Comparison of ENCODE assay signal across 8 cellular contexts in the genomic region with DNA sequence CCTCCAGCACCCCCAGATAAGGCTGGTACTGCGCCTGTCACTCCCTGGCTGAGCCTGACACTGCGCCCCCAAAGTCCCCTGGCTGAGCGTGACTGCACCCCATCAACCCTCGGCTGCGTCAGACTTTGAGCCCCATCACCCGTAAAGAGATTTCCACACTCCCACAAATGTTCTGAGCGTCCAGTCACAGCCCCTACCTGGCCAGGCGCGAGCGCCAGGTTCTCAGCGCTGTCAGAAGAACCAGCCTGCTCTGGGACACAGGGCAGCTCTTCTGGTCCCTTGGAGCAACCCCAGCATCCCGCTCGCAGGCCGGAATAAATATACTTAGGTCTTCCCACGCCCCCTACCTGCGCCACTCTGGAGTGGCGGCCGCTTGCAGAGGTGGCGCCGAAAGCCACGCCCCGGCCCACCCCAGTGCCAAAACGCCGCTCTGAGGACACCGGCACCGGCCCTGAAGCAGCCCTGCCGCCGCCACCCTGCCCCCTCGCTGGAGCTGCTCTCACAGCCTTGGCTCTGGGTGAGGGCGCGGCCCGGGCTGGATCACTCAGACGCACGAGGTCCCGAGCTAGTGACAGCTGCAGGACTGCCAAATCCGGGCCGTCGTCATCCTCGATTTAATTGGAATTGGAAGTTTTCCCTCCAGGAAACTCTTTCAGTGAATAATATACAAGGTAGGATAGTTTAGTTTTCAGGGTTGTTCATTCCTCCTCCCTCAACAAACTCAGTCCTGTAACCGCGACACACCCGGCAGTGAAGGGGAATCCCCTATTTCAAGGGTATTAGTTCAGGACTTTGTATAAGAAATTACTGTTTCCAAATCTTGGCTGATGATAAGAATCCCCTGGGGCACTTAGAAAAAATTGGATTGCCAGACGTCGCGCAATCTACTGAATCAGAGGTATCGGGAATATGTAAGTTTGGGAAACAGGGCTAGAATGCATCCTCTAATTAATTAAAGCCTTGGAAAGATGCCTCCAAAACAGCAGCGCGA. TPM values are rescaled to one million over a fixed set of nuclear protein-coding genes. Genes with fewer than 3 reads are reported as not detected.
DNase-seq lines count a peak whose midpoint lies in the region; ATAC-seq and TF ChIP-seq lines count a peak whose summit lies in the region.

No MANE protein-coding gene starts in this region.

- no peaks in the 10 kb centered on the region for H3K9me2 ChIP-seq in SK-N-SH

- no peaks in the 10 kb centered on the region for H3K9me3 ChIP-seq in SK-N-SH
- no peaks in the 10 kb centered on the region for H3K9me3 ChIP-seq in right atrium auricular region
- H3K9me3 ChIP-seq in prostate gland: no peaks in the 10 kb centered on the region
- no peaks in the 10 kb centered on the region for H3K9me3 ChIP-seq in aorta (ENCODE audit: control insufficient read depth, low read length)

- no peak for TF ChIP-seq EP300 in SK-N-SH (IDR thresholded peaks at IDR 0.05; ENCODE audit: borderline replicate concordance in 1 of 2, low read depth in 1 of 2, low read length in 1 of 2)

- no peaks in the 10 kb centered on the region for H3K9me3 Mint-ChIP-seq in activated naive CD8-positive, alpha-beta T cell treated with anti-CD3 and anti-CD28 coated beads, Interleukin-2, amount 10 ng/mL, durations not matched to agents 7 days and 5 days

- peaks cover 35% of the 10 kb centered on the region for H3K79me2 ChIP-seq in SK-N-SH (ENCODE audit: insufficient read depth)

- ATAC-seq in GM19397 (IDR thresholded peaks at IDR 0.05; ENCODE audit: unreplicated experiment): peak; percentile 41
- peak; percentile 23 for ATAC-seq in HG03520 (IDR thresholded peaks at IDR 0.05; ENCODE audit: unreplicated experiment)
- ATAC-seq in activated naive CD8-positive, alpha-beta T cell treated with anti-CD3 and anti-CD28 coated beads, Interleukin-2, amount 10 ng/mL, durations not matched to agents 7 days and 5 days (ENCODE audit: low read depth): peak; percentile 43
- ATAC-seq in aorta (ENCODE audit: low FRiP score): peak; percentile 84

- peak; percentile 49 for DNase-seq in CD1c-positive myeloid dendritic cell (ENCODE audit: extremely low spot score)
- peak; percentile 37 for DNase-seq in SK-N-SH
- DNase-seq in activated naive CD8-positive, alpha-beta T cell treated with anti-CD3 and anti-CD28 coated beads, Interleukin-2, amount 10 ng/mL, durations not matched to agents 7 days and 5 days: peak; percentile 81
- peak; percentile 89 for DNase-seq in right atrium auricular region (ENCODE audit: low spot score)
- peak; percentile 92 for DNase-seq in prostate gland (ENCODE audit: low spot score)
- peak; percentile 89 to 95 for DNase-seq in aorta

- TF ChIP-seq POLR2A in prostate gland (IDR thresholded peaks at IDR 0.05): no peak

- peaks cover 28% of the 10 kb centered on the region for H3K4me1 Mint-ChIP-seq in activated naive CD8-positive, alpha-beta T cell treated with anti-CD3 and anti-CD28 coated beads, Interleukin-2, amount 10 ng/mL, durations not matched to agents 7 days and 5 days

- H3K27ac Mint-ChIP-seq in activated naive CD8-positive, alpha-beta T cell treated with anti-CD3 and anti-CD28 coated beads, Interleukin-2, amount 10 ng/mL, durations not matched to agents 7 days and 5 days: peak overlapping the region; percentile 94

- intact Hi-C loops in prostate gland (cut with DNase I): loop anchor here (2.0 to 10.0 kb wide), 2 partner anchors 141 to 165 kb away; partner anchors contain the start of genes ABHD17B and C9orf85
- intact Hi-C loops in aorta (cut with DNase I): loop anchor here (10.0 kb wide), 3 partner anchors 65 to 585 kb away; no protein-coding TSS in a partner anchor

- TF ChIP-seq RAD21 in SK-N-SH (IDR thresholded peaks at IDR 0.05; ENCODE audit: low read length): no peak

- H3K36me3 Mint-ChIP-seq in activated naive CD8-positive, alpha-beta T cell treated with anti-CD3 and anti-CD28 coated beads, Interleukin-2, amount 10 ng/mL, durations not matched to agents 7 days and 5 days: peaks cover 9% of the 10 kb centered on the region

- no peak overlapping the region for H3K9ac ChIP-seq in SK-N-SH

- H3K36me3 ChIP-seq in SK-N-SH (replicated peaks in 1 of 2; ENCODE audit: control insufficient read depth in 1 of 2, insufficient read depth in 2 of 2, low read length in 1 of 2): no peaks in the 10 kb centered on the region
- H3K36me3 ChIP-seq in right atrium auricular region: no peaks in the 10 kb centered on the region
- H3K36me3 ChIP-seq in prostate gland: no peaks in the 10 kb centered on the region
- H3K36me3 ChIP-seq in aorta (ENCODE audit: control insufficient read depth in 1 of 2, insufficient read depth in 2 of 2, low read length in 1 of 2): no peaks in the 10 kb centered on the region

- H3K27me3 Mint-ChIP-seq in activated naive CD8-positive, alpha-beta T cell treated with anti-CD3 and anti-CD28 coated beads, Interleukin-2, amount 10 ng/mL, durations not matched to agents 7 days and 5 days: no peaks in the 10 kb centered on the region

- H2AFZ ChIP-seq in SK-N-SH (ENCODE audit: low read depth): peak overlapping the region; percentile 74

- CTCF ChIA-PET in SK-N-SH (lab: Yijun Ruan, JAX): interaction anchor here (0.7 to 1.7 kb wide), 2 partner anchors 165 to 167 kb away, joined by 3 to 6 read pairs; no protein-coding TSS in a partner anchor

- H3K4me2 ChIP-seq in SK-N-SH: peak overlapping the region; percentile 99

- POLR2A ChIA-PET in SK-N-SH (lab: Yijun Ruan, JAX): no interaction called here
- POLR2A ChIA-PET in activated naive CD8-positive, alpha-beta T cell treated with anti-CD3 and anti-CD28 coated beads, Interleukin-2, amount 10 ng/mL, durations not matched to agents 7 days and 5 days (lab: Charles Lee): interaction anchor here (0.5 to 5.3 kb wide), 8 partner anchors 9 to 256 kb away, joined by 3 to 57 read pairs (median 4); no protein-coding TSS in a partner anchor

- H3F3A ChIP-seq in SK-N-SH (replicated peaks; ENCODE audit: insufficient read depth): peaks cover 7% of the 10 kb centered on the region

- 14% methylated on average over 23 of the region's 48 CpGs for WGBS in SK-N-SH (ENCODE audit: low lambda C conversion rate)
- WGBS in prostate gland: 5% methylated on average over 38 of the region's 48 CpGs
- WGBS in aorta, 2 donors: 2 to 4% methylated on average over 48 of the region's 48 CpGs

- H3K27ac ChIP-seq in SK-N-SH (ENCODE audit: low read depth in 2 of 2, low read length in 1 of 2): no peak overlapping the region
- peak overlapping the region; percentile 90 to 97 for H3K27ac ChIP-seq in right atrium auricular region
- peak overlapping the region; percentile 97 to 98 for H3K27ac ChIP-seq in prostate gland
- H3K27ac ChIP-seq in aorta (ENCODE audit: low read depth in 1 of 2, low read length in 2 of 2): peak overlapping the region in 1 of 2 donors; percentile 4

- H3K27me3 ChIP-seq in SK-N-SH (ENCODE audit: insufficient read depth): peaks cover 1% of the 10 kb centered on the region; the same call in 1 of the 2 replicates
- H3K27me3 ChIP-seq in right atrium auricular region: no peaks in the 10 kb centered on the region
- no peaks in the 10 kb centered on the region for H3K27me3 ChIP-seq in prostate gland (replicated peaks; ENCODE audit: insufficient read depth)
- no peaks in the 10 kb centered on the region for H3K27me3 ChIP-seq in aorta (ENCODE audit: control insufficient read depth in 1 of 2, insufficient read depth in 2 of 2, low read length in 1 of 2)

- H3K4me3 ChIP-seq in SK-N-SH (ENCODE audit: low read depth in 2 of 2, low read length in 1 of 2) (peak overlapping the region; percentile 45 to 80), right atrium auricular region (peak overlapping the region; percentile 74), prostate gland (peak overlapping the region; percentile 79 to 85), aorta (ENCODE audit: low read length in 2 of 2) (peak overlapping the region; percentile 23 to 40)

- H4K20me1 ChIP-seq in SK-N-SH (ENCODE audit: insufficient read depth): no peaks in the 10 kb centered on the region

- TF ChIP-seq CTCF in SK-N-SH (IDR thresholded peaks at IDR 0.05): no peak
- TF ChIP-seq CTCF in right atrium auricular region (IDR thresholded peaks at IDR 0.05): peak in 1 of 2 donors; percentile 39
- peak in 3 of 4 experiments; percentile 39 to 70 (median 56) for TF ChIP-seq CTCF in prostate gland (IDR thresholded peaks at IDR 0.05)

- H3K4me3 Mint-ChIP-seq in activated naive CD8-positive, alpha-beta T cell treated with anti-CD3 and anti-CD28 coated beads, Interleukin-2, amount 10 ng/mL, durations not matched to agents 7 days and 5 days: peak overlapping the region; percentile 93

- H3K4me1 ChIP-seq in SK-N-SH (ENCODE audit: control insufficient read depth in 1 of 2, insufficient read depth in 2 of 2, low read depth in 1 of 2, low read length in 1 of 2): peaks cover 8 to 19% of the 10 kb centered on the region in 2 experiments; a peak in 3 of 4 replicates
- peaks cover 0 to 21% of the 10 kb centered on the region in 2 donors for H3K4me1 ChIP-seq in right atrium auricular region
- H3K4me1 ChIP-seq in prostate gland (replicated peaks): no peaks in the 10 kb centered on the region
- peaks cover 0 to under 1% of the 10 kb centered on the region in 2 donors for H3K4me1 ChIP-seq in aorta (ENCODE audit: control insufficient read depth in 1 of 2, insufficient read depth in 2 of 2, low read length in 2 of 2)

TF ChIP-seq in SK-N-SH, 30 proteins besides CTCF, POLR2A, EP300 and RAD21 (continues in another document):
- TF ChIP-seq, protein P1, sequence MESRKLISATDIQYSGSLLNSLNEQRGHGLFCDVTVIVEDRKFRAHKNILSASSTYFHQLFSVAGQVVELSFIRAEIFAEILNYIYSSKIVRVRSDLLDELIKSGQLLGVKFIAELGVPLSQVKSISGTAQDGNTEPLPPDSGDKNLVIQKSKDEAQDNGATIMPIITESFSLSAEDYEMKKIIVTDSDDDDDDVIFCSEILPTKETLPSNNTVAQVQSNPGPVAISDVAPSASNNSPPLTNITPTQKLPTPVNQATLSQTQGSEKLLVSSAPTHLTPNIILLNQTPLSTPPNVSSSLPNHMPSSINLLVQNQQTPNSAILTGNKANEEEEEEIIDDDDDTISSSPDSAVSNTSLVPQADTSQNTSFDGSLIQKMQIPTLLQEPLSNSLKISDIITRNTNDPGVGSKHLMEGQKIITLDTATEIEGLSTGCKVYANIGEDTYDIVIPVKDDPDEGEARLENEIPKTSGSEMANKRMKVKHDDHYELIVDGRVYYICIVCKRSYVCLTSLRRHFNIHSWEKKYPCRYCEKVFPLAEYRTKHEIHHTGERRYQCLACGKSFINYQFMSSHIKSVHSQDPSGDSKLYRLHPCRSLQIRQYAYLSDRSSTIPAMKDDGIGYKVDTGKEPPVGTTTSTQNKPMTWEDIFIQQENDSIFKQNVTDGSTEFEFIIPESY (IDR thresholded peaks at IDR 0.05; ENCODE audit: borderline replicate concordance, low read depth): no peak
- TF ChIP-seq SMC3 (IDR thresholded peaks at IDR 0.05; ENCODE audit: low read depth, low read length) (no peak), RFX5 (IDR thresholded peaks at IDR 0.05; ENCODE audit: low read length) (no peak)

RNA-seq across cellular contexts. Expression of gene CEMIP2, which starts 1.2 kb away (rescaled TPM):
- polyA plus RNA-seq in SK-N-SH (2012; rRNA removed): 39.8 and 46.0 TPM in 2 replicates
- polyA plus RNA-seq in SK-N-SH (2012; cell fraction: cytosol; rRNA removed): 28.2 and 31.0 TPM in 2 replicates
- 48.4 and 56.5 TPM in 2 replicates for polyA plus RNA-seq in SK-N-SH (2012; cell fraction: nucleus; rRNA removed)
- 10 to 100 TPM; 54.1 to 55.9 TPM for total RNA-seq in activated naive CD8-positive, alpha-beta T cell treated with anti-CD3 and anti-CD28 coated beads, Interleukin-2, amount 10 ng/mL, durations not matched to agents 7 days and 5 days
- 10 to 100 TPM; 15.6 to 87.7 TPM for total RNA-seq in right atrium auricular region
- 10 to 100 TPM; 20.4 to 86.5 TPM for total RNA-seq in prostate gland
- total RNA-seq in aorta: 100 to 1,000 TPM; 101 to 122 TPM
- polyA plus RNA-seq in aorta: 1 to 10 TPM; 5.4 to 8.4 TPM

Comparison
In these comparisons a context has a peak if more than half of its experiments do, and no peak if none do; other contexts are left out.
1. DNase-seq: peak in every context shown above with its lines; median percentile 92 in prostate gland; 92 in aorta; 89 in right atrium auricular region; 81 in activated naive CD8-positive, alpha-beta T cell treated with anti-CD3 and anti-CD28 coated beads, Interleukin-2, amount 10 ng/mL, durations not matched to agents 7 days and 5 days; 49 in CD1c-positive myeloid dendritic cell; 37 in SK-N-SH.
2. ATAC-seq: peak in every context shown above with its lines; median percentile 84 in aorta; 43 in activated naive CD8-positive, alpha-beta T cell treated with anti-CD3 and anti-CD28 coated beads, Interleukin-2, amount 10 ng/mL, durations not matched to agents 7 days and 5 days; 41 in GM19397; 23 in HG03520.
3. H3K27ac ChIP-seq: peak in right atrium auricular region (2 of 2) and prostate gland (2 of 2); none in SK-N-SH (0 of 2).
4. H3K4me3 ChIP-seq: peak in every context shown above with its lines; median percentile 82 in prostate gland; 74 in right atrium auricular region; 62 in SK-N-SH; 32 in aorta.